Comparison of ENCODE assay signal across 16 cellular contexts in genomic region chr19:21158523-21159135, GRCh38. TPM values are rescaled to one million over a fixed set of nuclear protein-coding genes. Genes with fewer than 3 reads are reported as not detected.
DNase-seq lines count a peak whose midpoint lies in the region; ATAC-seq lines count a peak whose summit lies in the region.
"Had no signal": no experiment of that assay in that cellular context is flagged by ENCODE, and none has a peak within 500 bp of the region (broad histone marks: within the 10 kb centered on the region; RNA-seq: fewer than 3 reads in every experiment).

No MANE protein-coding gene starts in this region.

- peak overlapping the region; percentile 63 for H3K27ac Mint-ChIP-seq in activated T-cell treated with anti-CD3 and anti-CD28 coated beads, Interleukin-2, amount 50 U/mL, for 72 hours
- H3K27ac Mint-ChIP-seq: progenitor cell of endocrine pancreas had no signal

- peaks cover 5% of the 10 kb centered on the region for H3K4me1 Mint-ChIP-seq in activated T-cell treated with anti-CD3 and anti-CD28 coated beads, Interleukin-2, amount 50 U/mL, for 72 hours (ENCODE audit: low read depth)
- H3K4me1 Mint-ChIP-seq in activated T-cell treated with anti-CD3 and anti-CD28 coated beads, Interleukin-2, amount 50 U/mL, for 4 hours (ENCODE audit: low read depth) = peaks cover 28% of the 10 kb centered on the region

- peaks cover 0 to 10% of the 10 kb centered on the region in 2 donors for H3K9me3 Mint-ChIP-seq in activated T-cell treated with anti-CD3 and anti-CD28 coated beads, Interleukin-2, amount 50 U/mL, for 72 hours
- H3K9me3 Mint-ChIP-seq in activated T-cell treated with anti-CD3 and anti-CD28 coated beads, Interleukin-2, amount 50 U/mL, for 4 hours = no peaks in the 10 kb centered on the region

- peaks cover 26 to 43% of the 10 kb centered on the region in 2 donors for H3K36me3 Mint-ChIP-seq in activated T-cell treated with anti-CD3 and anti-CD28 coated beads, Interleukin-2, amount 50 U/mL, for 72 hours (ENCODE audit: insufficient read depth in 2 of 2)
- H3K36me3 Mint-ChIP-seq in activated T-cell treated with anti-CD3 and anti-CD28 coated beads, Interleukin-2, amount 50 U/mL, for 4 hours (ENCODE audit: insufficient read depth) = peaks cover 48% of the 10 kb centered on the region

- ATAC-seq in activated T-cell treated with anti-CD3 and anti-CD28 coated beads, Interleukin-2, amount 50 U/mL, for 72 hours (replicated peaks in 1 of 2) = no peak
- no peak for ATAC-seq in activated T-cell treated with anti-CD3 and anti-CD28 coated beads, Interleukin-2, amount 50 U/mL, for 4 hours
- ATAC-seq: left colon; stimulated activated naive CD8-positive, alpha-beta T cell treated with anti-CD3 and anti-CD28 coated beads, Interleukin-15, Interleukin-2, amounts not matched to agents 100 U/mL and 50 U/mL, for 24 hours had no signal

- no peak for DNase-seq in activated T-cell treated with anti-CD3 and anti-CD28 coated beads, Interleukin-2, amount 50 U/mL, for 72 hours
- DNase-seq in activated T-cell treated with anti-CD3 and anti-CD28 coated beads, Interleukin-2, amount 50 U/mL, for 4 hours = no peak
- DNase-seq in amniotic epithelial cell (ENCODE audit: low read depth) (peak; percentile 74), fibroblast of gingiva (ENCODE audit: low read depth) (peak; percentile 29), renal cortical epithelial cell (ENCODE audit: low read depth) (peak; percentile 7), NCI-H748 (lab: John Stamatoyannopoulos, UW; ENCODE audit: unreplicated experiment) (no peak), NCI-H2081 (lab: John Stamatoyannopoulos, UW) (no peak), occipital lobe (lab: John Stamatoyannopoulos, UW) (no peak)
- DNase-seq: activated naive CD4-positive, alpha-beta T cell; CD8-positive, alpha-beta memory T cell; left colon; NCI-H1930; NCI-H526; PC-9; stimulated activated naive CD8-positive, alpha-beta T cell treated with anti-CD3 and anti-CD28 coated beads, Interleukin-15, Interleukin-2, amounts not matched to agents 100 U/mL and 50 U/mL, for 24 hours had no signal

- H3K4me3 Mint-ChIP-seq in activated T-cell treated with anti-CD3 and anti-CD28 coated beads, Interleukin-2, amount 50 U/mL, for 72 hours = no peak overlapping the region
- H3K4me3 Mint-ChIP-seq in activated T-cell treated with anti-CD3 and anti-CD28 coated beads, Interleukin-2, amount 50 U/mL, for 4 hours = no peak overlapping the region
- H3K4me3 Mint-ChIP-seq: CD8-positive, alpha-beta memory T cell had no signal

- no peaks in the 10 kb centered on the region for H3K27me3 Mint-ChIP-seq in activated T-cell treated with anti-CD3 and anti-CD28 coated beads, Interleukin-2, amount 50 U/mL, for 72 hours (ENCODE audit: low read depth)
- no peaks in the 10 kb centered on the region for H3K27me3 Mint-ChIP-seq in activated T-cell treated with anti-CD3 and anti-CD28 coated beads, Interleukin-2, amount 50 U/mL, for 4 hours (ENCODE audit: low read depth)
- H3K27me3 Mint-ChIP-seq: CD8-positive, alpha-beta memory T cell; progenitor cell of endocrine pancreas had no signal

RNA-seq across cellular contexts. Expression of gene ZNF431, which starts 16.8 kb away (rescaled TPM):
- total RNA-seq in activated T-cell treated with anti-CD3 and anti-CD28 coated beads, Interleukin-2, amount 50 U/mL, for 72 hours = 10 to 100 TPM; 23.3 to 33.3 TPM
- 10 to 100 TPM in 1 of 3 donors, 1 to 10 TPM in 2; 9.0 to 10.4 (median 9.8) TPM for total RNA-seq in activated T-cell treated with anti-CD3 and anti-CD28 coated beads, Interleukin-2, amount 50 U/mL, for 4 hours
- total RNA-seq in renal cortical epithelial cell (4.3 and 10.7 TPM in 2 replicates), occipital lobe (24.6 TPM)

Comparison
In these comparisons a context has a peak if more than half of its experiments do, and no peak if none do; other contexts are left out.
1. DNase-seq: peak in amniotic epithelial cell (single experiment), fibroblast of gingiva (single experiment) and renal cortical epithelial cell (single experiment); none in activated T-cell treated with anti-CD3 and anti-CD28 coated beads, Interleukin-2, amount 50 U/mL, for 72 hours (0 of 2), activated T-cell treated with anti-CD3 and anti-CD28 coated beads, Interleukin-2, amount 50 U/mL, for 4 hours (single experiment), NCI-H748 (single experiment), NCI-H2081 (0 of 2) and occipital lobe (single experiment).